In the genomic region with DNA sequence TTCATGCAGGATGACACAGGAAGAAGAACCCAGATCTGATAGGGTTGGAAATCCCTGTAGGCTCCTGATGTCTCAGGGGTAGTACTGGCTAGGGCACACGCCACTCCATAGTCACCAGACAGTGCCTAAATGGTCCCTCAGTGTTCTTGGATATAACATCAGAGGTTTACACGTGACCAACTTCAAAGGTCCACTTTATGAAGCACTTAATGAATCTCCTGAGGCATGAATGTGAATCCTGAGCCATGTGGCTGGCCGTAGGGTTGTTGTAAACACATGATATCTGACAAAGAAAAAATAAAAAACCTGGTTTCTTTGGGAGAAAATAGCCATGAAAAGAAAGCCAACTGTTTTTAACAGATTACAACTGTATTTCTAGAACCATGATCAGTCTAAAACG, we compare ENCODE assay signal across 32 cellular contexts. TPM values are rescaled to one million over a fixed set of nuclear protein-coding genes. Genes with fewer than 3 reads are reported as not detected.
"Had no signal": no experiment of that assay in that cellular context is flagged by ENCODE, and none has a peak within 500 bp of the region (broad histone marks: within the 10 kb centered on the region; RNA-seq: fewer than 3 reads in every experiment).

No MANE protein-coding gene starts in this region.

- H3K4me1 ChIP-seq: adrenal gland, body of pancreas, gastrocnemius medialis had no signal

- H3K4me3 ChIP-seq: adrenal gland, body of pancreas, gastrocnemius medialis, heart left ventricle had no signal

- ATAC-seq: activated CD4-positive, CD25-positive, alpha-beta regulatory T cell treated with anti-CD3 and anti-CD28 coated beads, Interleukin-2, amount 50 U/mL, for 24 hours; activated CD8-positive, alpha-beta memory T cell treated with anti-CD3 and anti-CD28 coated beads, Interleukin-2, amount 10 ng/mL, durations not matched to agents 7 days and 5 days; activated CD8-positive, alpha-beta T cell treated with anti-CD3 and anti-CD28 coated beads, Interleukin-2, amount 10 ng/mL, durations not matched to agents 7 days and 5 days; activated naive CD8-positive, alpha-beta T cell treated with anti-CD3 and anti-CD28 coated beads, Interleukin-2, amount 50 U/mL, for 24 hours; body of pancreas; esophagus mucosa; gastrocnemius medialis; T-helper 17 cell had no signal

- DNase-seq: activated B cell treated with CpG ODN at 0.5 μM for 24 hours; activated CD4-positive, alpha-beta memory T cell treated with anti-CD3 and anti-CD28 coated beads for 36 hours; activated CD4-positive, alpha-beta T cell treated with anti-CD3 and anti-CD28 coated beads for 48 hours; activated CD4-positive, alpha-beta T cell treated with anti-CD3 and anti-CD28 coated beads, Interleukin-2, amount 50 U/mL, for 1 hour; activated CD8-positive, alpha-beta memory T cell treated with anti-CD3 and anti-CD28 coated beads, Interleukin-2, amount 10 ng/mL, durations not matched to agents 7 days and 5 days; activated CD8-positive, alpha-beta memory T cell treated with anti-CD3 and anti-CD28 coated beads, Interleukin-2, amount 50 U/mL, for 4 hours; activated CD8-positive, alpha-beta T cell treated with anti-CD3 and anti-CD28 coated beads, Interleukin-2, amount 10 ng/mL, durations not matched to agents 7 days and 5 days; activated effector memory CD4-positive, alpha-beta T cell treated with anti-CD3 and anti-CD28 coated beads, Interleukin-2, amount 50 U/mL, for 16 hours; activated naive CD4-positive, alpha-beta T cell treated with anti-CD3 and anti-CD28 coated beads for 36 hours; activated naive CD8-positive, alpha-beta T cell treated with anti-CD3 and anti-CD28 coated beads for 36 hours; activated naive CD8-positive, alpha-beta T cell treated with anti-CD3 and anti-CD28 coated beads, Interleukin-2, amount 50 U/mL, for 24 hours; activated T-cell treated with anti-CD3 and anti-CD28 coated beads, Interleukin-2, amount 50 U/mL, for 1 hour; activated T-cell treated with anti-CD3 and anti-CD28 coated beads, Interleukin-2, amount 50 U/mL, for 48 hours; adrenal gland; amygdala; aorta; body of pancreas; caudate nucleus; cortex of kidney; dermis blood vessel endothelial cell; effector CD8-positive, alpha-beta T cell; foreskin fibroblast; gastrocnemius medialis; glutamatergic neuron; heart left ventricle; T-helper 1 cell; T-helper 17 cell; T1000; WERI-Rb-1 had no signal

- H3K36me3 ChIP-seq: adrenal gland, gastrocnemius medialis, heart left ventricle, WERI-Rb-1 had no signal

- H3K27ac ChIP-seq: adrenal gland, body of pancreas, gastrocnemius medialis, heart left ventricle, WERI-Rb-1 had no signal

- H3K27me3 ChIP-seq: body of pancreas, gastrocnemius medialis, heart left ventricle had no signal

- H3K9me3 ChIP-seq: adrenal gland, body of pancreas, gastrocnemius medialis had no signal

RNA-seq across cellular contexts. Expression of a gene that starts 27.5 kb away (rescaled TPM):
- total RNA-seq: activated B cell treated with CpG ODN at 0.5 μM for 24 hours; activated CD8-positive, alpha-beta memory T cell treated with anti-CD3 and anti-CD28 coated beads, Interleukin-2, amount 10 ng/mL, durations not matched to agents 7 days and 5 days; activated CD8-positive, alpha-beta T cell treated with anti-CD3 and anti-CD28 coated beads, Interleukin-2, amount 10 ng/mL, durations not matched to agents 7 days and 5 days; endothelial cell of umbilical vein; T-helper 17 cell had no signal
